Comparison of ENCODE assay signal across 9 cellular contexts in the genomic region with DNA sequence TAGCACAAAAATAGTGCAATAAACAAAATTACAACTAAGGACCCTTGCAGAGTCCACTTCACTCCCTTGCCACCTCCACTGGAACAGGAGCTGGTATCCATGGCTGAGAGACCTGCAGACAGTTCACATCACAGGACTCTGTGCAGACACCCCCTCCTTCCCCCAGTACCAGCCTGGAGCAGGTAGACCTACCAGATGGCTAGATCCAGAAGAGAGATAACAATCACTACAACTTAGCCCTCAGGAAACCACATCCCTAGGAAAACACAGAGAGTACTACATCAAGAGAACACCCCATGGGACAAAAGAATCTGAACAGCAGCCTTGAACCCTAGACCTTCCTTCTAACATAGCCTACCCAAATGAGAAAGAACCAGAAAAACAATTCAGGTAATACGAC.
"Had no signal": no experiment of that assay in that cellular context is flagged by ENCODE, and none has a peak within 500 bp of the region (broad histone marks: within the 10 kb centered on the region; RNA-seq: fewer than 3 reads in every experiment).

No MANE protein-coding gene starts in this region.

- FAIRE-seq: H1, H54, HepG2, K562 had no signal

- H3K27ac ChIP-seq: HL-60 had no signal

- DNase-seq: H9, HCEC 1CT, KG1 had no signal

- ATAC-seq: GM23338, HepG2, K562 had no signal

- H3K4me3 ChIP-seq: GM23338, K562 had no signal
